In the genomic region with DNA sequence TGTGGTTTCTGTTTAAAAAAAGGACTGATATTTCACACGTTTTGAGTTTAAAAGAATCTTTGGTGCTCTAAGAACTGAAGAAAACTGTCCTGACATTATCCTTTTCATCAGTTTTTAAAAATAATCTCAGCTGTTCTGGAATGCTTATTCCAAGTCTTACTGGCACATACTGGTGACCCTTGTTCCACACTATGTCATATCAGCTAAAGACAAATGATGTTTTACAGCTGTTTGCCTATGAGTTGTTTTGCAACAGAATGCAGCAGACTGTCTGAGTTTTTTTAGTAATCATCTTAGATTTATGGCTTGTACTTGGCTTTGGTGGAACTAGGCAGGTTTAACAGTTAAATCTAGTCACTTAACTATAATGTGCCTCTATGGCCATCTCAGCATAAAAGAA, we compare ENCODE assay signal across 20 cellular contexts.
"Had no signal": no experiment of that assay in that cellular context is flagged by ENCODE, and none has a peak within 500 bp of the region (broad histone marks: within the 10 kb centered on the region; RNA-seq: fewer than 3 reads in every experiment).

No MANE protein-coding gene starts in this region.

- H3K4me3 Mint-ChIP-seq: activated naive CD8-positive, alpha-beta T cell; activated T-cell treated with anti-CD3 and anti-CD28 coated beads, Interleukin-2, amount 50 U/mL, for 24 hours; activated T-helper 17 cell treated with anti-CD3 and anti-CD28 coated beads, Interleukin-2, amount 50 U/mL, for 72 hours; natural killer cell treated with Interleukin-12 subunit alpha and Interleukin-12 subunit beta and Interleukin-15 and Interleukin-18, amount 100 ng/mL, for 72 hours; stimulated activated naive CD8-positive, alpha-beta T cell treated with anti-CD3 and anti-CD28 coated beads, Interleukin-15, Interleukin-2, amounts not matched to agents 100 ng/mL and 50 ng/mL, for 24 hours had no signal

- H3K4me1 Mint-ChIP-seq: activated T-helper 17 cell treated with anti-CD3 and anti-CD28 coated beads, Interleukin-2, amount 50 U/mL, for 72 hours had no signal

- H3K4me3 ChIP-seq: breast epithelium, coronary artery, esophagus muscularis mucosa, spleen, tibial artery had no signal

- DNase-seq: activated CD4-positive, alpha-beta T cell treated with anti-CD3 and anti-CD28 coated beads, Interleukin-2, amount 50 U/mL, for 4 hours; activated CD8-positive, alpha-beta memory T cell treated with anti-CD3 and anti-CD28 coated beads for 24 hours; activated CD8-positive, alpha-beta memory T cell treated with anti-CD3 and anti-CD28 coated beads, Interleukin-2, amount 50 U/mL, for 4 hours; activated T-cell treated with anti-CD3 and anti-CD28 coated beads, Interleukin-2, amount 50 U/mL, for 24 hours; glutamatergic neuron; mammary epithelial cell; midbrain; nucleus accumbens; spleen; stimulated activated CD4-positive, alpha-beta T cell treated with anti-CD3 and anti-CD28 coated beads, Interleukin-4, amount 100 ng/mL, for 24 hours; T-helper 1 cell; tibial artery; WERI-Rb-1 had no signal

- H3K27me3 ChIP-seq: breast epithelium, esophagus muscularis mucosa, spleen, tibial artery had no signal

- H3K36me3 Mint-ChIP-seq: activated naive CD8-positive, alpha-beta T cell; natural killer cell treated with Interleukin-12 subunit alpha and Interleukin-12 subunit beta and Interleukin-15 and Interleukin-18, amount 100 ng/mL, for 72 hours had no signal

- H3K9me3 ChIP-seq: tibial artery had no signal

- H3K27ac Mint-ChIP-seq: activated naive CD8-positive, alpha-beta T cell; activated T-cell treated with anti-CD3 and anti-CD28 coated beads, Interleukin-2, amount 50 U/mL, for 24 hours; activated T-helper 17 cell treated with anti-CD3 and anti-CD28 coated beads, Interleukin-2, amount 50 U/mL, for 72 hours; natural killer cell treated with Interleukin-12 subunit alpha and Interleukin-12 subunit beta and Interleukin-15 and Interleukin-18, amount 100 ng/mL, for 72 hours; stimulated activated naive CD8-positive, alpha-beta T cell treated with anti-CD3 and anti-CD28 coated beads, Interleukin-15, Interleukin-2, amounts not matched to agents 100 ng/mL and 50 ng/mL, for 24 hours had no signal

- H3K27ac ChIP-seq: breast epithelium, coronary artery, esophagus muscularis mucosa, tibial artery, WERI-Rb-1 had no signal

- H3K36me3 ChIP-seq: breast epithelium, esophagus muscularis mucosa, spleen, tibial artery, WERI-Rb-1 had no signal

- ATAC-seq: activated T-helper 17 cell treated with anti-CD3 and anti-CD28 coated beads, Interleukin-2, amount 50 U/mL, for 72 hours; natural killer cell treated with Interleukin-12 subunit alpha and Interleukin-12 subunit beta and Interleukin-15 and Interleukin-18, amount 100 ng/mL, for 72 hours had no signal

- H3K4me1 ChIP-seq: breast epithelium, esophagus muscularis mucosa, spleen, tibial artery had no signal
